8 cellular contexts compared by ENCODE assay signal in the genomic region with DNA sequence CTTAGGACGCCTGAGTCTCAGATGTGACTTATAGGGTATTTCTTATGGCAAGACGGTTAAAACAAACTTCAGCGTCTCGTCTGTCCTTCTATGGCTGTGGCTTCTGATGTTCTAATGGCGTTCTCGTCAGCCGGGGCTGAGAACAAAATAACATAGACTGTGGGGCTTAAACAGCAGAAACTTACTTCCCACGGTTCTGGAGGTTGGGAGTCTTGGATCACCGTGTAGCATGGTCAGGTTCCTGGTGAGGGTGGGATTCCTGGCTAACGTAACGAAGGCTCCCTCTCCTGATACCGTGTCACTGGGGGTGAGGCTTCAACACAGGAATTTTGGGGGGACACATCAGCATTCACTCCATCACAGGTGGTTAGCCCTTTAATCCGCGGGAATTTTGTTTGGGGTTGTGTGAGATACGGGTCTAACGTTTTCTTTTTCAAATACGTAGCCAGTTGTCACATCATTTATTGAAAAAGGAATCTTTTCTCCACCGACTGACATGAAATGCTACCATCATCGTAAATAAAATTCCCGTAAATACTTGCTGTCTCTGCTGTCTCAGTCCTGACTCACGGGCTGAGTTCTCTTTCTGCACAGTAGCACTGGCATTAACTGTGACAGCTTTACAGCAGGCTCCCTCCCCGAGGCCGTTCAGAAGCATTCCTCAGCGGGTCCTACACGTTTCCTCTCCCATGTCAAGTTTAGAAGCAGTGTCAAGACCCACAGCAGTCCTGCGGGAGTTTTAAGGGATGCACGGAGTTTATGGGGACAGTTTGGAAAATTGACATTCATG.
A peak's percentile ranks its signal among the peaks of the same experiment; 100 is the strongest.
DNase-seq lines count a peak whose midpoint lies in the region; ATAC-seq and TF ChIP-seq lines count a peak whose summit lies in the region.

No MANE protein-coding gene starts in this region.

- CTCF ChIA-PET in HEK293T (lab: Yijun Ruan, JAX), result interaction anchor here (2.8 kb wide), 1 partner anchor 13 kb away, joined by 16 read pairs; no protein-coding TSS in a partner anchor

- DNase-seq in HEK293T (ENCODE audit: extremely low spot score), result no peak
- peak; percentile 75 for DNase-seq in astrocyte of the spinal cord (ENCODE audit: low read depth, low spot score)
- peak; percentile 85 for DNase-seq in left kidney (ENCODE audit: low read depth, low spot score)
- DNase-seq in stromal cell of bone marrow (ENCODE audit: low read depth), result peak; percentile 47
- DNase-seq in NCI-H82 (lab: John Stamatoyannopoulos, UW), result no peak
- no peak for DNase-seq in MV-4-11 (lab: John Stamatoyannopoulos, UW)

- H3K4me3 ChIP-seq in astrocyte of the spinal cord (ENCODE audit: low read depth, low read length), result no peak overlapping the region

- ATAC-seq in HG03354 (IDR thresholded peaks at IDR 0.05; ENCODE audit: poor library complexity, severe bottlenecking, unreplicated experiment) (no peak), GM21526 (IDR thresholded peaks at IDR 0.05; ENCODE audit: low FRiP score, unreplicated experiment) (no peak)

- POLR2A ChIA-PET in HEK293T (lab: Yijun Ruan, JAX), result no interaction called here

- in situ Hi-C loops in astrocyte of the spinal cord (cut with HindIII; ENCODE audit: low sequenced_read_pairs), result no loop called here

- no peak for TF ChIP-seq CTCF in astrocyte of the spinal cord (IDR thresholded peaks at IDR 0.05; ENCODE audit: low read depth, low read length)

TF ChIP-seq in HEK293T, 16 proteins besides CTCF, POLR2A, EP300 and RAD21:
- TF ChIP-seq HDGF (IDR thresholded peaks at IDR 0.05; ENCODE audit: borderline replicate concordance), result no peak
- TF ChIP-seq, protein P1, sequence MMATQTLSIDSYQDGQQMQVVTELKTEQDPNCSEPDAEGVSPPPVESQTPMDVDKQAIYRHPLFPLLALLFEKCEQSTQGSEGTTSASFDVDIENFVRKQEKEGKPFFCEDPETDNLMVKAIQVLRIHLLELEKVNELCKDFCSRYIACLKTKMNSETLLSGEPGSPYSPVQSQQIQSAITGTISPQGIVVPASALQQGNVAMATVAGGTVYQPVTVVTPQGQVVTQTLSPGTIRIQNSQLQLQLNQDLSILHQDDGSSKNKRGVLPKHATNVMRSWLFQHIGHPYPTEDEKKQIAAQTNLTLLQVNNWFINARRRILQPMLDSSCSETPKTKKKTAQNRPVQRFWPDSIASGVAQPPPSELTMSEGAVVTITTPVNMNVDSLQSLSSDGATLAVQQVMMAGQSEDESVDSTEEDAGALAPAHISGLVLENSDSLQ (IDR thresholded peaks at IDR 0.05), result peak; percentile 61

Comparison
In these comparisons a context has a peak if more than half of its experiments do, and no peak if none do; other contexts are left out.
1. DNase-seq: peak in astrocyte of the spinal cord (single experiment), left kidney (single experiment) and stromal cell of bone marrow (single experiment); none in HEK293T (single experiment), NCI-H82 (single experiment) and MV-4-11 (single experiment).